In genomic region chr20:19824861-19825260, GRCh38 we compare ENCODE assay signal across 18 cellular contexts.
A peak's percentile ranks its signal among the peaks of the same experiment; 100 is the strongest.
DNase-seq lines count a peak whose midpoint lies in the region; ATAC-seq and TF ChIP-seq lines count a peak whose summit lies in the region.
"Had no signal": no experiment of that assay in that cellular context is flagged by ENCODE, and none has a peak within 500 bp of the region (broad histone marks: within the 10 kb centered on the region; RNA-seq: fewer than 3 reads in every experiment).

No MANE protein-coding gene starts in this region.

- H3K79me2 ChIP-seq in PC-3 (ENCODE audit: low read length): no peaks in the 10 kb centered on the region

- in situ Hi-C loops in gastrocnemius medialis (cut with MboI; ENCODE audit: low sequenced_read_pairs in 4 of 4): no loop called here

- H3K4me1 Mint-ChIP-seq in naive thymus-derived CD8-positive, alpha-beta T cell: peaks cover 6 to 29% (median 13%) of the 10 kb centered on the region in 4 donors
- peaks cover 10% of the 10 kb centered on the region for H3K4me1 Mint-ChIP-seq in activated CD4-positive, alpha-beta T cell treated with anti-CD3 and anti-CD28 coated beads for 36 hours

- H3K36me3 ChIP-seq in PC-3 (ENCODE audit: low read depth, low read length): no peaks in the 10 kb centered on the region
- H3K36me3 ChIP-seq in right atrium auricular region: no peaks in the 10 kb centered on the region
- H3K36me3 ChIP-seq in gastrocnemius medialis: no peaks in the 10 kb centered on the region
- H3K36me3 ChIP-seq: ascending aorta, left lung had no signal

- H3K4me3 ChIP-seq in PC-3 (ENCODE audit: low read length) (no peak overlapping the region), right atrium auricular region (no peak overlapping the region), gastrocnemius medialis (no peak overlapping the region)
- H3K4me3 ChIP-seq: ascending aorta, esophagus muscularis mucosa, left lung had no signal

- H3K27ac ChIP-seq in PC-3 (ENCODE audit: low read length) (peak overlapping the region; percentile 95), right atrium auricular region (peak overlapping the region; percentile 32 to 56), gastrocnemius medialis (peak overlapping the region; percentile 41 to 54 (median 52))
- H3K27ac ChIP-seq: ascending aorta, esophagus muscularis mucosa, left lung had no signal

- no peak for TF ChIP-seq CTCF in PC-3 (conservative IDR thresholded peaks at IDR 0.05; ENCODE audit: low read depth, low read length)
- TF ChIP-seq CTCF in right atrium auricular region (IDR thresholded peaks at IDR 0.05): no peak
- TF ChIP-seq CTCF in gastrocnemius medialis (IDR thresholded peaks at IDR 0.05 in 4 of 5, conservative IDR thresholded peaks at IDR 0.05 in 1 of 5): no peak

- H3F3A ChIP-seq in PC-3 (ENCODE audit: low read length, unreplicated experiment): peaks cover 17% of the 10 kb centered on the region

- peaks cover 0 to 13% (median 0%) of the 10 kb centered on the region in 5 donors for H3K27me3 Mint-ChIP-seq in naive thymus-derived CD8-positive, alpha-beta T cell
- no peaks in the 10 kb centered on the region for H3K27me3 Mint-ChIP-seq in activated CD4-positive, alpha-beta T cell treated with anti-CD3 and anti-CD28 coated beads for 36 hours

- no peak for TF ChIP-seq POLR2A in gastrocnemius medialis (IDR thresholded peaks at IDR 0.05)

- CTCF ChIA-PET in PC-3 (lab: Charles Lee): no interaction called here
- CTCF ChIA-PET in activated CD4-positive, alpha-beta T cell treated with anti-CD3 and anti-CD28 coated beads for 36 hours (lab: Charles Lee): no interaction called here

- H3K27me3 ChIP-seq in PC-3 (ENCODE audit: low read length) (no peaks in the 10 kb centered on the region), right atrium auricular region (no peaks in the 10 kb centered on the region), gastrocnemius medialis (no peaks in the 10 kb centered on the region)
- H3K27me3 ChIP-seq: ascending aorta, esophagus muscularis mucosa, left lung had no signal

- peak; percentile 57 for DNase-seq in EH (ENCODE audit: low read depth)
- DNase-seq in PC-3: no peak
- no peak for DNase-seq in right atrium auricular region (ENCODE audit: low spot score)
- DNase-seq in gastrocnemius medialis: no peak
- DNase-seq in occipital lobe (lab: John Stamatoyannopoulos, UW): no peak
- no peak for DNase-seq in naive thymus-derived CD8-positive, alpha-beta T cell
- DNase-seq in activated CD4-positive, alpha-beta T cell treated with anti-CD3 and anti-CD28 coated beads for 36 hours: no peak
- DNase-seq: activated CD4-positive, alpha-beta T cell treated with anti-CD3 and anti-CD28 coated beads for 48 hours; activated CD8-positive, alpha-beta memory T cell treated with anti-CD3 and anti-CD28 coated beads, Interleukin-2, amount 10 ng/mL, durations not matched to agents 7 days and 5 days; AML-193; Caco-2; effector CD8-positive, alpha-beta T cell; left lung; SIG-M5 had no signal

- peaks cover 45% of the 10 kb centered on the region for H3K4me1 ChIP-seq in PC-3 (ENCODE audit: insufficient read depth, low read length)
- peaks cover 0 to 38% of the 10 kb centered on the region in 2 donors for H3K4me1 ChIP-seq in right atrium auricular region
- peaks cover 3 to 32% of the 10 kb centered on the region in 2 donors for H3K4me1 ChIP-seq in gastrocnemius medialis
- H3K4me1 ChIP-seq: ascending aorta had no signal

- no peaks in the 10 kb centered on the region for H4K20me1 ChIP-seq in PC-3 (ENCODE audit: low read length)

- intact Hi-C loops in PC-3 (cut with micrococcal nuclease): loop anchor here (5.0 kb wide), 1 partner anchor 187 kb away; no protein-coding TSS in a partner anchor
- intact Hi-C loops in gastrocnemius medialis (cut with DNase I; ENCODE audit: low total_unique reads): loop anchor here (5.0 kb wide), 1 partner anchor 62 kb away; no protein-coding TSS in a partner anchor
- intact Hi-C loops in activated CD4-positive, alpha-beta T cell treated with anti-CD3 and anti-CD28 coated beads for 36 hours (cut with DNase I, micrococcal nuclease): loop anchor here in 1 of 2 experiments (5.0 kb wide), 2 partner anchors 88 to 112 kb away; no protein-coding TSS in a partner anchor

- H3K9me3 ChIP-seq in PC-3 (ENCODE audit: low read length): no peaks in the 10 kb centered on the region
- H3K9me3 ChIP-seq in right atrium auricular region: no peaks in the 10 kb centered on the region
- H3K9me3 ChIP-seq in gastrocnemius medialis: no peaks in the 10 kb centered on the region
- H3K9me3 ChIP-seq: ascending aorta, Caco-2, esophagus muscularis mucosa, left lung had no signal

- peak overlapping the region; percentile 78; the same call in 1 of the 2 replicates for H3K9ac ChIP-seq in PC-3 (ENCODE audit: low read length)

- no TSS peak for BruUV-seq in PC-3 (replicated peaks; lab: Mats Ljungman, UMichigan)

- H3K9me3 Mint-ChIP-seq in naive thymus-derived CD8-positive, alpha-beta T cell: peaks cover 0 to 9% (median 0%) of the 10 kb centered on the region in 9 donors
- H3K9me3 Mint-ChIP-seq in activated CD4-positive, alpha-beta T cell treated with anti-CD3 and anti-CD28 coated beads for 36 hours (ENCODE audit: low read depth): no peaks in the 10 kb centered on the region

- ATAC-seq in PC-3 (no peak), gastrocnemius medialis (no peak)
- ATAC-seq in naive thymus-derived CD8-positive, alpha-beta T cell: no peak
- ATAC-seq in activated CD4-positive, alpha-beta T cell treated with anti-CD3 and anti-CD28 coated beads for 36 hours: no peak
- ATAC-seq: activated CD8-positive, alpha-beta memory T cell treated with anti-CD3 and anti-CD28 coated beads, Interleukin-2, amount 10 ng/mL, durations not matched to agents 7 days and 5 days; activated naive CD4-positive, alpha-beta T cell treated with anti-CD3 and anti-CD28 coated beads, Interleukin-2, amount 50 U/mL, for 72 hours; left lung; sciatic nerve had no signal

- no peak overlapping the region for H3K27ac Mint-ChIP-seq in naive thymus-derived CD8-positive, alpha-beta T cell
- H3K27ac Mint-ChIP-seq in activated CD4-positive, alpha-beta T cell treated with anti-CD3 and anti-CD28 coated beads for 36 hours: no peak overlapping the region
- H3K27ac Mint-ChIP-seq: activated CD8-positive, alpha-beta memory T cell treated with anti-CD3 and anti-CD28 coated beads, Interleukin-2, amount 10 ng/mL, durations not matched to agents 7 days and 5 days; activated naive CD4-positive, alpha-beta T cell treated with anti-CD3 and anti-CD28 coated beads, Interleukin-2, amount 50 U/mL, for 72 hours had no signal

- H3K4me2 ChIP-seq in PC-3 (ENCODE audit: low read length): no peak overlapping the region

- H3K9me2 ChIP-seq in PC-3 (replicated peaks; ENCODE audit: low read length): no peaks in the 10 kb centered on the region

- POLR2A ChIA-PET in PC-3 (lab: Charles Lee; ENCODE audit: unreplicated experiment): no interaction called here
- POLR2A ChIA-PET in naive thymus-derived CD8-positive, alpha-beta T cell (lab: Charles Lee): no interaction called here
- POLR2A ChIA-PET in activated CD4-positive, alpha-beta T cell treated with anti-CD3 and anti-CD28 coated beads for 36 hours (lab: Charles Lee): no interaction called here

- H3K4me3 Mint-ChIP-seq in naive thymus-derived CD8-positive, alpha-beta T cell: no peak overlapping the region
- no peak overlapping the region for H3K4me3 Mint-ChIP-seq in activated CD4-positive, alpha-beta T cell treated with anti-CD3 and anti-CD28 coated beads for 36 hours
- H3K4me3 Mint-ChIP-seq: activated CD8-positive, alpha-beta memory T cell treated with anti-CD3 and anti-CD28 coated beads, Interleukin-2, amount 10 ng/mL, durations not matched to agents 7 days and 5 days had no signal

- H2AFZ ChIP-seq in PC-3 (ENCODE audit: low read length): no peak overlapping the region

- H3K36me3 Mint-ChIP-seq in naive thymus-derived CD8-positive, alpha-beta T cell: no peaks in the 10 kb centered on the region
- H3K36me3 Mint-ChIP-seq in activated CD4-positive, alpha-beta T cell treated with anti-CD3 and anti-CD28 coated beads for 36 hours (ENCODE audit: low read depth): no peaks in the 10 kb centered on the region
- H3K36me3 Mint-ChIP-seq: activated CD8-positive, alpha-beta memory T cell treated with anti-CD3 and anti-CD28 coated beads, Interleukin-2, amount 10 ng/mL, durations not matched to agents 7 days and 5 days; activated naive CD4-positive, alpha-beta T cell treated with anti-CD3 and anti-CD28 coated beads, Interleukin-2, amount 50 U/mL, for 72 hours had no signal

Comparison
In these comparisons a context has a peak if more than half of its experiments do, and no peak if none do; other contexts are left out.
1. H3K27ac ChIP-seq: peak in every context shown above with its lines; median percentile 95 in PC-3; 52 in gastrocnemius medialis; 44 in right atrium auricular region.